9 cellular contexts compared by ENCODE assay signal in genomic region chr22:23401910-23402274, GRCh38.
DNase-seq lines count a peak whose midpoint lies in the region; ATAC-seq, FAIRE-seq and TF ChIP-seq lines count a peak whose summit lies in the region.
"Had no signal": no experiment of that assay in that cellular context is flagged by ENCODE, and none has a peak within 500 bp of the region (broad histone marks: within the 10 kb centered on the region; RNA-seq: fewer than 3 reads in every experiment).

No MANE protein-coding gene starts in this region.

- no peaks in the 10 kb centered on the region for H3K9me3 ChIP-seq in A549

- CTCF ChIA-PET in A549 (lab: Yijun Ruan, JAX), result interaction anchor here (0.7 to 1.2 kb wide), 2 partner anchors 16 to 204 kb away, joined by 3 to 5 read pairs; no protein-coding TSS in a partner anchor

- no peak overlapping the region for H3K9ac ChIP-seq in KMS-11

- H3K4me1 ChIP-seq in A549 (peaks cover 15% of the 10 kb centered on the region), KMS-11 (ENCODE audit: low read depth, poor library complexity, severe bottlenecking) (peaks cover 4% of the 10 kb centered on the region)

- H4K20me1 ChIP-seq in KMS-11 (ENCODE audit: insufficient read depth), result no peaks in the 10 kb centered on the region

- H3K79me2 ChIP-seq in KMS-11 (ENCODE audit: insufficient read depth, low read depth), result no peaks in the 10 kb centered on the region

- POLR2A ChIA-PET in A549 (lab: Yijun Ruan, JAX), result no interaction called here

- H3K9me3 Mint-ChIP-seq in nephron progenitor cell, result peaks cover 9% of the 10 kb centered on the region
- H3K9me3 Mint-ChIP-seq in activated naive CD8-positive, alpha-beta T cell treated with anti-CD3 and anti-CD28 coated beads for 36 hours, result no peaks in the 10 kb centered on the region

- peak overlapping the region; percentile 81 for H3K4me3 Mint-ChIP-seq in nephron progenitor cell
- H3K4me3 Mint-ChIP-seq in activated naive CD8-positive, alpha-beta T cell treated with anti-CD3 and anti-CD28 coated beads for 36 hours, result no peak overlapping the region

- ATAC-seq in A549, result peak in 1 of 2 experiments; percentile 58; a peak in 5 of 6 replicates

- H3K36me3 Mint-ChIP-seq in nephron progenitor cell (ENCODE audit: low read depth), result peaks cover 11% of the 10 kb centered on the region
- no peaks in the 10 kb centered on the region for H3K36me3 Mint-ChIP-seq in activated naive CD8-positive, alpha-beta T cell treated with anti-CD3 and anti-CD28 coated beads for 36 hours

- peaks cover 11% of the 10 kb centered on the region for H3K27me3 Mint-ChIP-seq in nephron progenitor cell (ENCODE audit: low read depth, poor library complexity)
- H3K27me3 Mint-ChIP-seq in activated naive CD8-positive, alpha-beta T cell treated with anti-CD3 and anti-CD28 coated beads for 36 hours, result peaks cover 3% of the 10 kb centered on the region

- H2AFZ ChIP-seq in KMS-11 (ENCODE audit: low read depth), result peak overlapping the region; percentile 76; the same call in 1 of the 2 replicates

- intact Hi-C loops in dorsolateral prefrontal cortex (cut with DNase I), result loop anchor here (5.0 kb wide), 1 partner anchor 135 kb away; no protein-coding TSS in a partner anchor

- H3K36me3 ChIP-seq in KMS-11 (ENCODE audit: insufficient read depth), result no peaks in the 10 kb centered on the region

- H3K4me3 ChIP-seq in A549 (peak overlapping the region; percentile 57), KMS-11 (IDR thresholded peaks at IDR 0.05; ENCODE audit: insufficient read depth, low read depth, low read length) (no peak overlapping the region), dorsolateral prefrontal cortex (peak overlapping the region; percentile 10 to 71 (median 56))

- no peak for FAIRE-seq in A549 (lab: Jason Lieb, UNC)

- no peak for TF ChIP-seq EP300 in A549 (IDR thresholded peaks at IDR 0.05)

- no peaks in the 10 kb centered on the region for H3K27me3 ChIP-seq in KMS-11 (ENCODE audit: insufficient read depth, low read depth)
- no peaks in the 10 kb centered on the region for H3K27me3 ChIP-seq in dorsolateral prefrontal cortex

- H3K4me2 ChIP-seq in A549 (peak overlapping the region; percentile 98), KMS-11 (peak overlapping the region; percentile 76; the same call in 1 of the 2 replicates)

- WGBS in A549 (ENCODE audit: missing lambda C conversion rate), result 53% methylated on average over 5 of the region's 14 CpGs

- no peak overlapping the region for H3K27ac Mint-ChIP-seq in nephron progenitor cell
- H3K27ac Mint-ChIP-seq in activated naive CD8-positive, alpha-beta T cell treated with anti-CD3 and anti-CD28 coated beads for 36 hours, result no peak overlapping the region

- H3K4me1 Mint-ChIP-seq in nephron progenitor cell, result peaks cover 76% of the 10 kb centered on the region
- no peaks in the 10 kb centered on the region for H3K4me1 Mint-ChIP-seq in activated naive CD8-positive, alpha-beta T cell treated with anti-CD3 and anti-CD28 coated beads for 36 hours

- no peak for TF ChIP-seq RAD21 in A549 (conservative IDR thresholded peaks at IDR 0.05 in 1 of 2, IDR thresholded peaks at IDR 0.05 in 1 of 2)

- H3K27ac ChIP-seq in A549 (peak overlapping the region; percentile 93 to 97), KMS-11 (no peak overlapping the region), dorsolateral prefrontal cortex (peak overlapping the region in 35 of 59 donors; percentile 20 to 78 (median 58))

- DNase-seq in A549 (ENCODE audit: low read depth in 1 of 2, low spot score in 1 of 2) (no peak), dorsolateral prefrontal cortex (peak in 1 of 10 donors; percentile 47), nephron progenitor cell (peak; percentile 58), NCI-H2029 (lab: John Stamatoyannopoulos, UW) (no peak), NCI-H526 treated with DMSO at 0.1 percent for 48 hours (lab: John Stamatoyannopoulos, UW) (no peak)
- no peak for DNase-seq in stimulated activated CD4-positive, alpha-beta T cell treated with anti-CD3 and anti-CD28 coated beads, Interleukin-4, amount 100 ng/mL, for 4 hours
- DNase-seq in activated naive CD8-positive, alpha-beta T cell treated with anti-CD3 and anti-CD28 coated beads for 36 hours, result no peak
- DNase-seq: NCI-H1092 had no signal

- TF ChIP-seq CTCF in A549 (IDR thresholded peaks at IDR 0.05) (no peak), KMS-11 (conservative IDR thresholded peaks at IDR 0.05; ENCODE audit: low read depth, low read length) (no peak), dorsolateral prefrontal cortex (IDR thresholded peaks at IDR 0.05 in 54 of 56, conservative IDR thresholded peaks at IDR 0.05 in 2 of 56; ENCODE audit: low read depth in 1 of 56, partially characterized antibody in 56 of 56) (no peak), nephron progenitor cell (IDR thresholded peaks at IDR 0.05) (no peak)

- TF ChIP-seq POLR2A in A549 (IDR thresholded peaks at IDR 0.05; ENCODE audit: low read length), result no peak

TF ChIP-seq in A549, 52 proteins besides CTCF, POLR2A, EP300 and RAD21:
- no peak for TF ChIP-seq MAZ (IDR thresholded peaks at IDR 0.05; ENCODE audit: borderline replicate concordance, low read depth, low read length)
